In the genomic region with DNA sequence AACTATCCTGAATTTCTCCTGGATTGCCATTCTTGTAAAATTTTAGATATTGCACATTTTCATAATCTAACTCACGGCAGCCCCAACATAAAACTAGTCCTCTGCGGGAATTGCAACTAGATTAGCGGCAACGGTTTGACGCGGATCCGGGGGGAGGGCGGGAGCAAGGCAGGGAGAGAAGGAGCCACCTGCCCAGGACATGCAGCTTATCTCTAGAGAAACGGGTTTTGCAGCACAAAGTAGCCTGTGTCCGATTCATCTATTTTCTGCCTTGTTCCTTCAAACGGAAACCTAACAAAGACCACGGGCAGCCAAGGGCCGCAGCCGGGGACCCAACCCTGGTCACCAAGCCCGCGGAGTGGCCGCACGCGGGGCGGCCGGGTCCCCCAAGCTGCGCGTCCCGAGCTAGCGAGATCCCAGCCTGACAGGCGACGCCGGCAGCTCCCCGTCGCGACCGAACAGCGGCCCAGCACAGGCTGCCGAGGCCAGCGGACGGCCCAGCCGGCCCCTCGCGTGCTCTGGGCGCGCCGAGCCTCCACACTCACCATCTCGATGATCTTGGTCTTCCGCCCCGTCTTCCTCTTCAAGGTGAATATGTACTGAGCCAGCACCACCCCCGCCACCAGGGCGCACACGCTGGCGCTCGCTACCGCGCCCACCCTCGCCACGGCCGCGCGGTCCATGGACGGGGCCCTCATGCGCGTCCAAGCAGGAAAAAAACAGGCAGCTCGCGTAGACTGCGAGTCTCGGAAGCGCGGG, we compare ENCODE assay signal across 8 cellular contexts. TPM values are rescaled to one million over a fixed set of nuclear protein-coding genes. Genes with fewer than 3 reads are reported as not detected.
A peak's percentile ranks its signal among the peaks of the same experiment; 100 is the strongest.
DNase-seq lines count a peak whose midpoint lies in the region; ATAC-seq and TF ChIP-seq lines count a peak whose summit lies in the region.

A gene (minus strand): TSS at position 754 of the 759 bp plus-strand sequence. CDS start 71 bp downstream, at position 683.

- DNase-seq in DMS153 (lab: John Stamatoyannopoulos, UW) (peak; percentile 63), SK-N-MC (ENCODE audit: low read depth, low spot score) (no peak), mammary epithelial cell (peak; percentile 39), inferior parietal cortex (ENCODE audit: extremely low spot score) (peak; percentile 40), NCI-H1694 treated with DMSO at 0.1 percent for 48 hours (lab: John Stamatoyannopoulos, UW) (no peak)

- intact Hi-C loops in mammary epithelial cell (cut with micrococcal nuclease) = loop anchor here (2.0 to 5.0 kb wide), 2 partner anchors 47 to 170 kb away; a partner anchor contains a TSS

- H3K4me1 ChIP-seq in mammary epithelial cell (ENCODE audit: insufficient read depth, low read length) = peaks cover 5% of the 10 kb centered on the region

- dilution Hi-C loops in mammary epithelial cell (cut with HindIII; ENCODE audit: low sequenced_read_pairs) = no loop called here

- no peaks in the 10 kb centered on the region for H4K20me1 ChIP-seq in mammary epithelial cell (ENCODE audit: insufficient read depth, low read length)

- H3K27ac ChIP-seq in SK-N-MC (peak within 1 kb of the TSS; percentile 94), mammary epithelial cell (ENCODE audit: insufficient read depth, low read depth, low read length) (peak within 1 kb of the TSS; percentile 73), skin epidermis (peak within 1 kb of the TSS; percentile 60 to 98 (median 92))

- peak within 1 kb of the TSS; percentile 99 for H3K4me3 ChIP-seq in SK-N-MC
- peak within 1 kb of the TSS; percentile 62 to 95 (median 84) for H3K4me3 ChIP-seq in mammary epithelial cell (replicated peaks in 1 of 3; ENCODE audit: insufficient read depth in 1 of 3, low read depth in 2 of 3, low read length in 3 of 3)
- peak within 1 kb of the TSS; percentile 68 to 99 (median 91) for H3K4me3 ChIP-seq in skin epidermis

- H3K9ac ChIP-seq in SK-N-MC (ENCODE audit: insufficient read length) (peak within 1 kb of the TSS; percentile 95), mammary epithelial cell (ENCODE audit: insufficient read depth, low read length) (peak within 1 kb of the TSS; percentile 91)

- in situ Hi-C loops in mammary epithelial cell (cut with MboI; ENCODE audit: low sequenced_read_pairs in 2 of 2) = no loop called here

- H3K36me3 ChIP-seq in SK-N-MC (ENCODE audit: insufficient read depth, low read length) = peaks cover 19% of the 10 kb centered on the region
- H3K36me3 ChIP-seq in mammary epithelial cell (ENCODE audit: insufficient read depth, low read length) = no peaks in the 10 kb centered on the region

- TSS peak; percentile 29 for BruUV-seq in mammary epithelial cell (replicated peaks; lab: Mats Ljungman, UMichigan)

- no peaks in the 10 kb centered on the region for H3K27me3 ChIP-seq in mammary epithelial cell (ENCODE audit: insufficient read depth, low read length)

- CTCF ChIA-PET in mammary epithelial cell (lab: Charles Lee; ENCODE audit: low non-redundant PET) = no interaction called here

- H3K4me2 ChIP-seq in mammary epithelial cell (ENCODE audit: insufficient read depth, low read depth, low read length) = peak within 1 kb of the TSS; percentile 93

- peak within 1 kb of the TSS; percentile 83 for H2AFZ ChIP-seq in mammary epithelial cell (ENCODE audit: low read depth, low read length)

- peaks cover 53% of the 10 kb centered on the region for H3K79me2 ChIP-seq in mammary epithelial cell (ENCODE audit: insufficient read depth, low read length)

- H3K9me3 ChIP-seq in SK-N-MC (ENCODE audit: low read depth, low read length) = no peaks in the 10 kb centered on the region; the same call in 1 of the 2 replicates
- H3K9me3 ChIP-seq in mammary epithelial cell (replicated peaks; ENCODE audit: insufficient read depth, low read length) = no peaks in the 10 kb centered on the region

- peak; percentile 46 for ATAC-seq in GM19467 (IDR thresholded peaks at IDR 0.05; ENCODE audit: unreplicated experiment)
- ATAC-seq in HG03575 (IDR thresholded peaks at IDR 0.05; ENCODE audit: extremely low read depth, insufficient number of reproducible peaks, low FRiP score, unreplicated experiment) = peak; percentile 11

- WGBS in mammary epithelial cell (ENCODE audit: low coverage, missing lambda C conversion rate) = 3% methylated on average over 21 of the region's 66 CpGs

- TF ChIP-seq CTCF in mammary epithelial cell (conservative IDR thresholded peaks at IDR 0.05 in 1 of 2, IDR thresholded peaks at IDR 0.05 in 1 of 2; ENCODE audit: extremely low read depth in 1 of 2, insufficient read depth in 1 of 2, low read depth in 1 of 2, low read length in 2 of 2) = no peak

RNA-seq across cellular contexts. Expression of the gene that starts here (rescaled TPM):
- 10 to 100 TPM; 28.3 to 29.3 TPM for total RNA-seq in mammary epithelial cell
- polyA plus RNA-seq in mammary epithelial cell = 13.7 TPM
- 6.6 TPM for polyA minus RNA-seq in mammary epithelial cell

Comparison
In these comparisons a context has a peak if more than half of its experiments do, and no peak if none do; other contexts are left out.
1. DNase-seq: peak in DMS153 (single experiment), mammary epithelial cell (single experiment) and inferior parietal cortex (single experiment); none in SK-N-MC (single experiment) and NCI-H1694 treated with DMSO at 0.1 percent for 48 hours (single experiment).
2. Peak in every context shown above with its lines, with median percentiles within 50 percentile points of each other: H3K27ac ChIP-seq and H3K4me3 ChIP-seq.